Comparison of ENCODE assay signal across 10 cellular contexts in the genomic region with DNA sequence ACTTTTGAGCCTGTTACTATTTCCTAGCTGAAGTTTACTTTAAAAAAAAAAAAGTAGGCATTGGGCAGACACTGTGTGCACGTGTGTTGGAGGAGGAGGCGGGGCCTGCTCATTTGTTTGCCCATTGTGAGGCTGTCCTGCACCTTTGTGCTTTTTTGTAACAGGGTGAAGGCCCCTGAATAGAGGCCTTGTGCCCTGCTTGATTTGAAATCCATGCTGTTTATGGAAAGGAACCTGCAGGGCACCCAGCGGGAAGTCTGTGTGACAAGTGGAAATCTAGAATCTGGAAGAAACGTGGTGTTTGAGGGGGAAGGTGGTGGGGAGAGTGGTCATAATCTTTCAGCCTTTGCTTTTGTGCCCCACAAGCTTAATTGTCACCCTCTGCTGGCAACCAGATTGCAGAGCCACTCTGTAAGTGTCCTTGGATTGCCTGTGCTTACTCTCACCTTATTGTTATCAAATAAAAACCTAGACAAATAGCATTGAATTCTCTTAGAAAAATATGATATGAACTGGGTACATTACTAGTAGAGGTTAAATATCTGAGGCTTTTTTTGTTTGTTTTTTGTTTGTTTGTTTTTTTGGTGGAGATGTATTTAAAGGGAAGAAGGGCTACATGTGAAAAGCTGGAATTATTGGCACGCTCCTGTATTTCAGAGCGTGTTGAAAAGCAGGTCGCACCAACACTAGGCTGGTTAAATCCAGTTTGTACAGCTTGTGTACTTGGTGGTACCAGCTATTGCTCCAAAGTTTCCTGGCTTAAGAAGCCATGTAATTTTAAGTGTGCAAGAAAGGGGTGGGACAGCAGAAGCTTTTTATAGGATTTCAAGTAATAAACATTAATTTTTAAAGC.
DNase-seq lines count a peak whose midpoint lies in the region; ATAC-seq, FAIRE-seq and TF ChIP-seq lines count a peak whose summit lies in the region.
"Had no signal": no experiment of that assay in that cellular context is flagged by ENCODE, and none has a peak within 500 bp of the region (broad histone marks: within the 10 kb centered on the region; RNA-seq: fewer than 3 reads in every experiment).

No MANE protein-coding gene starts in this region.

- peak overlapping the region; percentile 54 for H3K27ac Mint-ChIP-seq in T-helper 17 cell

- H3K4me1 Mint-ChIP-seq in T-helper 17 cell: peaks cover 40% of the 10 kb centered on the region

- ATAC-seq in T-helper 17 cell (no peak), HG03139 (IDR thresholded peaks at IDR 0.05; ENCODE audit: unreplicated experiment) (no peak), GM21737 (IDR thresholded peaks at IDR 0.05; ENCODE audit: unreplicated experiment) (no peak)

- H3K36me3 ChIP-seq in Karpas-422 (ENCODE audit: insufficient read depth, low read length) (peaks cover 18% of the 10 kb centered on the region; the same call in 1 of the 2 replicates), kidney (ENCODE audit: control insufficient read depth in 1 of 2, insufficient read depth in 2 of 2, low read length in 2 of 2) (no peaks in the 10 kb centered on the region)

- H3K27me3 ChIP-seq in Karpas-422 (ENCODE audit: low read length): no peaks in the 10 kb centered on the region

- peak; percentile 70 for DNase-seq in Karpas-422
- DNase-seq in T-helper 17 cell: no peak
- DNase-seq in kidney: no peak
- DNase-seq in AG20443 (ENCODE audit: low spot score): no peak
- no peak for DNase-seq in activated gamma-delta T cell treated with Interleukin-2 at 50 U/mL for 16 hours
- DNase-seq: DND-41 had no signal

- peak overlapping the region; percentile 24 for H3K4me2 ChIP-seq in Karpas-422 (ENCODE audit: low read depth, low read length, poor library complexity, severe bottlenecking)

- no peak overlapping the region for H3K4me3 Mint-ChIP-seq in T-helper 17 cell

- H3K27ac ChIP-seq in 22Rv1: peak overlapping the region; percentile 85
- H3K27ac ChIP-seq in Karpas-422 (ENCODE audit: low read length): peak overlapping the region; percentile 57; the same call in 1 of the 2 replicates
- H3K27ac ChIP-seq in kidney (ENCODE audit: low read depth in 2 of 2, low read length in 2 of 2): peak overlapping the region; percentile 36 to 51

- H3K4me1 ChIP-seq in Karpas-422 (ENCODE audit: low read length) (peaks cover 88% of the 10 kb centered on the region), kidney (ENCODE audit: control insufficient read depth in 1 of 2, insufficient read depth in 1 of 2, low read depth in 1 of 2, low read length in 2 of 2) (peaks cover 5 to 20% of the 10 kb centered on the region in 2 donors)

- no peak overlapping the region for H2AFZ ChIP-seq in Karpas-422 (ENCODE audit: low read length)

- H3K36me3 Mint-ChIP-seq in T-helper 17 cell (ENCODE audit: low read depth): peaks cover 2% of the 10 kb centered on the region

- intact Hi-C loops in kidney (cut with DNase I): no loop called here

- H3K27me3 Mint-ChIP-seq in T-helper 17 cell: no peaks in the 10 kb centered on the region

- no peaks in the 10 kb centered on the region for H3K9me3 ChIP-seq in Karpas-422 (ENCODE audit: low read length)
- H3K9me3 ChIP-seq in T-helper 17 cell (ENCODE audit: control insufficient read depth, low read length, poor library complexity, severe bottlenecking): no peaks in the 10 kb centered on the region
- no peaks in the 10 kb centered on the region for H3K9me3 ChIP-seq in kidney (ENCODE audit: control insufficient read depth in 1 of 2, low read length in 2 of 2)

- no peak for FAIRE-seq in kidney (lab: Jason Lieb, UNC)
- FAIRE-seq: endometrium had no signal

- TF ChIP-seq CTCF in 22Rv1 (IDR thresholded peaks at IDR 0.05) (peak; percentile 27; the same call in 1 of the 2 replicates), kidney (IDR thresholded peaks at IDR 0.05; ENCODE audit: borderline replicate concordance, extremely low read depth, insufficient read depth) (no peak)

- H3K4me3 ChIP-seq in Karpas-422 (ENCODE audit: low read length): no peak overlapping the region
- H3K4me3 ChIP-seq in kidney (ENCODE audit: low read length in 2 of 2): no peak overlapping the region

- H3K79me2 ChIP-seq in Karpas-422 (ENCODE audit: low read length): peaks cover 98% of the 10 kb centered on the region

- no peaks in the 10 kb centered on the region for H4K20me1 ChIP-seq in Karpas-422 (ENCODE audit: insufficient read depth, low read depth, low read length)

- H3K9ac ChIP-seq in Karpas-422 (ENCODE audit: low read length): no peak overlapping the region
- no peak overlapping the region for H3K9ac ChIP-seq in kidney (ENCODE audit: low read length in 2 of 2)

- no peaks in the 10 kb centered on the region for H3K9me2 ChIP-seq in Karpas-422 (replicated peaks; ENCODE audit: insufficient read depth, low read length)
